In the genomic region with DNA sequence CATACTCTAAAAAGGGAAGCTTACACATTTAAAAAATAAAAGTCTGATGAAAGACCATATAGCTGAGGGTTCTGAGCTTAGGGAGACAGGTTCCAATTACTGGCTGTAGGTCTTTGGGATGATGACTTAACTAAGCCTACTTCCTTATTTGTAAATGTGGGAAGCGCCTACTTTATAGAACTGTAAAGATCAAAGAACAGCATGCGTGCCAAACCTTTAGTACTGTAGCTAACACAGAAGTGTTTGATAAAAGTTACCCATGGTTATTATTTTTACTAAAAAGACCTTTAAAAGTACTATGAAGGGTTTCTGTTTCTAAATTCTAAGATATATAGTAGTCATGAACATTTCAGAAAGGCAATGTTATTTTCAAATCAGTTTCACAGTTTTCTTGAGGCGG, we compare ENCODE assay signal across 17 cellular contexts. TPM values are rescaled to one million over a fixed set of nuclear protein-coding genes. Genes with fewer than 3 reads are reported as not detected.
DNase-seq lines count a peak whose midpoint lies in the region; ATAC-seq and TF ChIP-seq lines count a peak whose summit lies in the region.
"Had no signal": no experiment of that assay in that cellular context is flagged by ENCODE, and none has a peak within 500 bp of the region (broad histone marks: within the 10 kb centered on the region; RNA-seq: fewer than 3 reads in every experiment).

No MANE protein-coding gene starts in this region.

- intact Hi-C loops in ascending aorta (cut with DNase I) (no loop called here), sigmoid colon (cut with DNase I) (no loop called here), lower lobe of right lung (cut with DNase I) (no loop called here)

- H3K27ac ChIP-seq in ascending aorta, result peak overlapping the region; percentile 79 to 83
- H3K27ac ChIP-seq in sigmoid colon, result peak overlapping the region; percentile 57 to 76 (median 68)
- H3K27ac ChIP-seq in brain microvascular endothelial cell, result no peak overlapping the region
- H3K27ac ChIP-seq in lower lobe of right lung, result no peak overlapping the region
- H3K27ac ChIP-seq: GM23248 had no signal

- TF ChIP-seq CTCF in ascending aorta (IDR thresholded peaks at IDR 0.05) (no peak), sigmoid colon (IDR thresholded peaks at IDR 0.05) (no peak), brain microvascular endothelial cell (IDR thresholded peaks at IDR 0.05; ENCODE audit: low read depth, low read length, missing control alignments) (no peak), lower lobe of right lung (IDR thresholded peaks at IDR 0.05) (no peak)

- no peak overlapping the region for H3K4me3 ChIP-seq in ascending aorta
- H3K4me3 ChIP-seq in sigmoid colon, result no peak overlapping the region
- no peak overlapping the region for H3K4me3 ChIP-seq in brain microvascular endothelial cell (ENCODE audit: low read depth, low read length)
- no peak overlapping the region for H3K4me3 ChIP-seq in lower lobe of right lung
- H3K4me3 ChIP-seq: GM23248 had no signal

- in situ Hi-C loops in brain microvascular endothelial cell (cut with HindIII; ENCODE audit: low pct_ligation_motif_present, low sequenced_read_pairs), result no loop called here

- H3K27me3 ChIP-seq in ascending aorta (no peaks in the 10 kb centered on the region), sigmoid colon (no peaks in the 10 kb centered on the region), brain microvascular endothelial cell (replicated peaks) (no peaks in the 10 kb centered on the region), lower lobe of right lung (ENCODE audit: low read depth) (no peaks in the 10 kb centered on the region)

- no peak for TF ChIP-seq POLR2A in sigmoid colon (IDR thresholded peaks at IDR 0.05)

- WGBS in sigmoid colon, 2 donors, result 14 to 41% methylated on average over 3 of the region's 3 CpGs

- TF ChIP-seq EP300 in sigmoid colon (IDR thresholded peaks at IDR 0.05), result no peak

- H3K4me1 ChIP-seq in ascending aorta (peaks cover 14 to 80% of the 10 kb centered on the region in 2 donors), sigmoid colon (peaks cover 0 to 96% (median 88%) of the 10 kb centered on the region in 4 donors), lower lobe of right lung (peaks cover 9% of the 10 kb centered on the region)

- ATAC-seq in lower lobe of right lung, result no peak
- ATAC-seq: activated T-cell treated with anti-CD3 and anti-CD28 coated beads, Interleukin-2, amount 50 U/mL, for 72 hours had no signal

- H3K36me3 ChIP-seq in ascending aorta, result peaks cover 0 to 4% of the 10 kb centered on the region in 2 donors
- H3K36me3 ChIP-seq in sigmoid colon, result no peaks in the 10 kb centered on the region
- no peaks in the 10 kb centered on the region for H3K36me3 ChIP-seq in brain microvascular endothelial cell (replicated peaks)
- no peaks in the 10 kb centered on the region for H3K36me3 ChIP-seq in lower lobe of right lung

- no peaks in the 10 kb centered on the region for H3K9me3 ChIP-seq in ascending aorta
- no peaks in the 10 kb centered on the region for H3K9me3 ChIP-seq in sigmoid colon
- no peaks in the 10 kb centered on the region for H3K9me3 ChIP-seq in lower lobe of right lung

- DNase-seq in NCI-H510A treated with DMSO at 0.1 percent for 48 hours (lab: John Stamatoyannopoulos, UW), result peak; percentile 20
- no peak for DNase-seq in NCI-H510A (lab: John Stamatoyannopoulos, UW)
- peak; percentile 46 to 53 for DNase-seq in Kasumi-1 (lab: John Stamatoyannopoulos, UW)
- no peak for DNase-seq in ascending aorta (ENCODE audit: low spot score in 2 of 2)
- DNase-seq in sigmoid colon, result no peak
- no peak for DNase-seq in brain microvascular endothelial cell
- no peak for DNase-seq in lower lobe of right lung
- no peak for DNase-seq in amygdala (lab: John Stamatoyannopoulos, UW)
- DNase-seq: activated CD4-positive, alpha-beta T cell treated with anti-CD3 and anti-CD28 coated beads, Interleukin-2, amount 50 U/mL, for 1 hour; activated T-cell treated with anti-CD3 and anti-CD28 coated beads, Interleukin-2, amount 50 U/mL, for 72 hours; aorta; GM23248; naive B cell; NCI-H1436; retina; stimulated activated CD4-positive, alpha-beta T cell treated with anti-CD3 and anti-CD28 coated beads, Interleukin-2, amount 100 ng/mL, for 24 hours; stimulated activated CD8-positive, alpha-beta memory T cell treated with anti-CD3 and anti-CD28 coated beads, Interleukin-4, amount 100 ng/mL, for 48 hours had no signal

RNA-seq across cellular contexts. Expression of a gene that starts 35.8 kb away (rescaled TPM):
- total RNA-seq in ascending aorta (137 TPM), sigmoid colon (10 to 100 TPM; 67.3 to 86.2 (median 78.3) TPM), lower lobe of right lung (22.2 TPM)
- polyA plus RNA-seq in sigmoid colon, result 10 to 100 TPM; 16.8 to 20.1 (median 17.4) TPM

RNA-seq across cellular contexts. Expression of a gene that starts 52.8 kb away (rescaled TPM):
- 5.6 TPM for total RNA-seq in ascending aorta
- 1 to 10 TPM; 3.2 to 6.2 (median 3.9) TPM for total RNA-seq in sigmoid colon
- polyA plus RNA-seq in sigmoid colon, result 1 to 10 TPM; 2.4 to 4.8 (median 4.4) TPM
- total RNA-seq in lower lobe of right lung, result 2.6 TPM

Comparison
In these comparisons a context has a peak if more than half of its experiments do, and no peak if none do; other contexts are left out.
1. DNase-seq: peak in NCI-H510A treated with DMSO at 0.1 percent for 48 hours (single experiment) and Kasumi-1 (2 of 2); none in NCI-H510A (single experiment), ascending aorta (0 of 2), sigmoid colon (single experiment), brain microvascular endothelial cell (single experiment), lower lobe of right lung (single experiment) and amygdala (0 of 56).
2. H3K27ac ChIP-seq: peak in ascending aorta (2 of 2) and sigmoid colon (4 of 4); none in brain microvascular endothelial cell (single experiment) and lower lobe of right lung (single experiment).